19 cellular contexts compared by ENCODE assay signal in genomic region chr9:128406848-128407391, GRCh38. TPM values are rescaled to one million over a fixed set of nuclear protein-coding genes. Genes with fewer than 3 reads are reported as not detected.
A peak's percentile ranks its signal among the peaks of the same experiment; 100 is the strongest.
DNase-seq lines count a peak whose midpoint lies in the region; ATAC-seq and TF ChIP-seq lines count a peak whose summit lies in the region.
"Had no signal": no experiment of that assay in that cellular context is flagged by ENCODE, and none has a peak within 500 bp of the region (broad histone marks: within the 10 kb centered on the region; RNA-seq: fewer than 3 reads in every experiment).

No MANE protein-coding gene starts in this region.

- H2AFZ ChIP-seq in ACC112 (ENCODE audit: low read length, unreplicated experiment): peak overlapping the region; percentile 32

- DNase-seq in M059J (ENCODE audit: low read depth) (peak; percentile 42), iris pigment epithelial cell (ENCODE audit: low read depth) (peak; percentile 47), NCI-H2029 treated with DMSO at 0.1 percent for 48 hours (lab: John Stamatoyannopoulos, UW) (no peak), left ventricle myocardium superior (no peak), tibial nerve (ENCODE audit: low spot score in 2 of 2) (no peak)
- DNase-seq in activated naive CD8-positive, alpha-beta T cell treated with anti-CD3 and anti-CD28 coated beads, Interleukin-2, amount 50 U/mL, for 24 hours: no peak
- DNase-seq: activated CD4-positive, alpha-beta T cell treated with anti-CD3 and anti-CD28 coated beads, Interleukin-2, amount 10 ng/mL, durations not matched to agents 24 days and 14 days; activated naive CD4-positive, alpha-beta T cell treated with anti-CD3 and anti-CD28 coated beads, Interleukin-2, amount 50 U/mL, for 16 hours; DMS79 treated with DMSO at 0.1 percent for 48 hours; effector memory CD8-positive, alpha-beta T cell; foreskin fibroblast; NCI-H146; NCI-H226; SHP77; stimulated activated naive CD4-positive, alpha-beta T cell treated with Interleukin-2 at 50 U/mL for 16 hours had no signal

- H3K9me3 Mint-ChIP-seq in brain: peaks cover 0 to 5% (median 0%) of the 10 kb centered on the region in 5 experiments
- no peaks in the 10 kb centered on the region for H3K9me3 Mint-ChIP-seq in activated naive CD8-positive, alpha-beta T cell treated with anti-CD3 and anti-CD28 coated beads, Interleukin-2, amount 50 U/mL, for 24 hours
- H3K9me3 Mint-ChIP-seq: activated CD4-positive, alpha-beta T cell treated with anti-CD3 and anti-CD28 coated beads, Interleukin-2, amount 10 ng/mL, durations not matched to agents 24 days and 14 days; effector memory CD8-positive, alpha-beta T cell had no signal

- intact Hi-C loops in left ventricle myocardium superior (cut with micrococcal nuclease): no loop called here

- no peak for TF ChIP-seq CTCF in brain (conservative IDR thresholded peaks at IDR 0.05)
- no peak for TF ChIP-seq CTCF in tibial nerve (IDR thresholded peaks at IDR 0.05)

- H3K27me3 Mint-ChIP-seq in brain: peaks cover 4% of the 10 kb centered on the region
- peaks cover 24% of the 10 kb centered on the region for H3K27me3 Mint-ChIP-seq in activated naive CD8-positive, alpha-beta T cell treated with anti-CD3 and anti-CD28 coated beads, Interleukin-2, amount 50 U/mL, for 24 hours

- TF ChIP-seq EP300 in tibial nerve (IDR thresholded peaks at IDR 0.05): no peak

- H3K36me3 ChIP-seq in ACC112 (ENCODE audit: insufficient read depth, low read length): no peaks in the 10 kb centered on the region
- H3K36me3 ChIP-seq in tibial nerve: no peaks in the 10 kb centered on the region
- H3K36me3 ChIP-seq: prostate gland had no signal

- no peaks in the 10 kb centered on the region for H3K36me3 Mint-ChIP-seq in brain
- H3K36me3 Mint-ChIP-seq in activated naive CD8-positive, alpha-beta T cell treated with anti-CD3 and anti-CD28 coated beads, Interleukin-2, amount 50 U/mL, for 24 hours (ENCODE audit: low read depth): no peaks in the 10 kb centered on the region

- TF ChIP-seq POLR2A in tibial nerve (IDR thresholded peaks at IDR 0.05): no peak

- peaks cover 66% of the 10 kb centered on the region for H3K4me1 Mint-ChIP-seq in brain
- no peaks in the 10 kb centered on the region for H3K4me1 Mint-ChIP-seq in activated naive CD8-positive, alpha-beta T cell treated with anti-CD3 and anti-CD28 coated beads, Interleukin-2, amount 50 U/mL, for 24 hours
- H3K4me1 Mint-ChIP-seq: activated CD4-positive, alpha-beta T cell treated with anti-CD3 and anti-CD28 coated beads, Interleukin-2, amount 10 ng/mL, durations not matched to agents 24 days and 14 days had no signal

- 51 to 58% methylated on average over 7 to 9 of the region's 9 CpGs for WGBS in tibial nerve, 2 donors

- no peak for ATAC-seq in left ventricle myocardium superior
- ATAC-seq in activated naive CD8-positive, alpha-beta T cell treated with anti-CD3 and anti-CD28 coated beads, Interleukin-2, amount 50 U/mL, for 24 hours: no peak
- ATAC-seq: A549; effector memory CD8-positive, alpha-beta T cell had no signal

- peak overlapping the region in 1 of 5 experiments; percentile 35 for H3K4me3 Mint-ChIP-seq in brain
- no peak overlapping the region for H3K4me3 Mint-ChIP-seq in activated naive CD8-positive, alpha-beta T cell treated with anti-CD3 and anti-CD28 coated beads, Interleukin-2, amount 50 U/mL, for 24 hours
- H3K4me3 Mint-ChIP-seq: activated CD4-positive, alpha-beta T cell treated with anti-CD3 and anti-CD28 coated beads, Interleukin-2, amount 10 ng/mL, durations not matched to agents 24 days and 14 days; effector memory CD8-positive, alpha-beta T cell had no signal

- H3K4me3 ChIP-seq in ACC112 (ENCODE audit: low read depth, low read length) (no peak overlapping the region), tibial nerve (no peak overlapping the region)
- H3K4me3 ChIP-seq: A549, prostate gland had no signal

- no peak overlapping the region for H3K27ac ChIP-seq in ACC112 (ENCODE audit: low read depth, low read length)
- no peak overlapping the region for H3K27ac ChIP-seq in tibial nerve
- H3K27ac ChIP-seq: A549, prostate gland had no signal

- no peaks in the 10 kb centered on the region for H3K79me2 ChIP-seq in ACC112 (ENCODE audit: control insufficient read depth, insufficient read depth, low read length, unreplicated experiment)

- H3K27me3 ChIP-seq in ACC112 (ENCODE audit: insufficient read depth, low read length): no peaks in the 10 kb centered on the region
- peaks cover 0 to 11% of the 10 kb centered on the region in 2 donors for H3K27me3 ChIP-seq in tibial nerve

- H3K4me1 ChIP-seq in ACC112 (ENCODE audit: control insufficient read depth, insufficient read depth, low read length, unreplicated experiment) (peaks cover 6% of the 10 kb centered on the region), tibial nerve (peaks cover 0 to 6% (median 0%) of the 10 kb centered on the region in 4 donors)
- H3K4me1 ChIP-seq: prostate gland had no signal

- no peaks in the 10 kb centered on the region for H3K9me3 ChIP-seq in tibial nerve
- H3K9me3 ChIP-seq: A549, prostate gland had no signal

- H3K27ac Mint-ChIP-seq in brain: peak overlapping the region; percentile 59 to 94 (median 81)
- no peak overlapping the region for H3K27ac Mint-ChIP-seq in activated naive CD8-positive, alpha-beta T cell treated with anti-CD3 and anti-CD28 coated beads, Interleukin-2, amount 50 U/mL, for 24 hours
- H3K27ac Mint-ChIP-seq: activated CD4-positive, alpha-beta T cell treated with anti-CD3 and anti-CD28 coated beads, Interleukin-2, amount 10 ng/mL, durations not matched to agents 24 days and 14 days; effector memory CD8-positive, alpha-beta T cell had no signal

RNA-seq across cellular contexts. Expression of gene CERCAM, which starts 13.7 kb away (rescaled TPM):
- total RNA-seq in M059J (2014; rRNA removed; shearing (Covaris generic)): 15.5 and 24.1 TPM in 2 replicates
- 15.9 TPM for polyA plus RNA-seq in brain (ENCODE audit: insufficient read depth, low read depth, low replicate concordance)
- total RNA-seq in left ventricle myocardium superior: 7.0 TPM
- 10 to 100 TPM; 23.7 to 48.2 (median 31.6) TPM for total RNA-seq in tibial nerve

RNA-seq across cellular contexts. Expression of gene URM1, which starts 35.7 kb away (rescaled TPM):
- total RNA-seq in M059J (2014; rRNA removed; shearing (Covaris generic)): 40.8 and 50.7 TPM in 2 replicates
- polyA plus RNA-seq in brain (ENCODE audit: insufficient read depth, low read depth, low replicate concordance): 93.0 TPM
- total RNA-seq in left ventricle myocardium superior (51.6 TPM), tibial nerve (10 to 100 TPM; 18.1 to 25.5 (median 23.2) TPM)

RNA-seq across cellular contexts. Expression of gene ODF2, which starts 48.9 kb away (rescaled TPM):
- total RNA-seq in M059J (2014; rRNA removed; shearing (Covaris generic)): 32.7 and 56.5 TPM in 2 replicates
- 74.2 TPM for polyA plus RNA-seq in brain (ENCODE audit: insufficient read depth, low read depth, low replicate concordance)
- total RNA-seq in left ventricle myocardium superior (15.3 TPM), tibial nerve (10 to 100 TPM; 23.2 to 32.7 (median 25.8) TPM)

Comparison
In these comparisons a context has a peak if more than half of its experiments do, and no peak if none do; other contexts are left out.
1. DNase-seq: peak in M059J (single experiment) and iris pigment epithelial cell (single experiment); none in NCI-H2029 treated with DMSO at 0.1 percent for 48 hours (single experiment), left ventricle myocardium superior (single experiment), activated naive CD8-positive, alpha-beta T cell treated with anti-CD3 and anti-CD28 coated beads, Interleukin-2, amount 50 U/mL, for 24 hours (single experiment) and tibial nerve (0 of 2).